10 cellular contexts compared by ENCODE assay signal in the genomic region with DNA sequence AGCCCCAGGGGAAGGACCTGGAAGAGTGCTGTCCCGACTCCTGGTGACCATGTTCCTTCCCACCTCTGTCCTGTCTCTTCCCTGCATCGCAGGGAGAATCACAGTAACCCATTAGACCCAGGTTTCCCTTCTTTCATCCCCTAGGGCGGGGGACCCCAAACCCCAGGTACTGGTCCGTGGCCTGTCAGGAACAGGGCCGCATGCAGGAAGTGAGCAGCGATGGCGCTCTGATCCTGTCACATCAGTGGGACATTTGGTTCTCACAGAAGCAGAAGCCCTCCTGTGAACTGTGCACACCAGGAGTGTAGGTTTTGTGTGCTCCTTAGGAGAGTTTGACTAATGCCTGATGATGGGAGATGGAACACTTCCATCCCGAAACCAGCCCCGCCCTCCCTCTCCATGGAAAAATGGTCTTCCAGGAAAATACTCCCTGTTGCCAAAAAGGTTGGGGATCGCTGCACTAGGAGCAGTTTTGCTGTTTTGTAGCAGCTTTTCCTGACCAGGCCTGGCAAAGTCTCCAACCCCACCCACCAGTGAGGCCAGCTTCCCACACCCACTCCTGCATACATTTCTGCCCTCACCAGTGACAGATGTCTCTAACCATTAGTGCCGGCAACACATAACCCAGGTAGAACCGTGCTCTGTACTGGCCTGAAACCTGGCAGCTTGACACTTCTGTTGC. TPM values are rescaled to one million over a fixed set of nuclear protein-coding genes. Genes with fewer than 3 reads are reported as not detected.
DNase-seq lines count a peak whose midpoint lies in the region; ATAC-seq lines count a peak whose summit lies in the region.
"Had no signal": no experiment of that assay in that cellular context is flagged by ENCODE, and none has a peak within 500 bp of the region (broad histone marks: within the 10 kb centered on the region; RNA-seq: fewer than 3 reads in every experiment).

No MANE protein-coding gene starts in this region.

- no peak overlapping the region for H3K23ac ChIP-seq in mesendoderm (ENCODE audit: low read length)

- H3K27ac ChIP-seq in mesendoderm (ENCODE audit: low read depth, low read length) (no peak overlapping the region), subcutaneous abdominal adipose tissue (ENCODE audit: low read depth, low read length) (peak overlapping the region; percentile 94)
- H3K27ac ChIP-seq: brain microvascular endothelial cell had no signal

- H3K9me3 Mint-ChIP-seq in activated CD8-positive, alpha-beta memory T cell treated with anti-CD3 and anti-CD28 coated beads, Interleukin-2, amount 10 ng/mL, durations not matched to agents 7 days and 5 days (ENCODE audit: low read depth) = no peaks in the 10 kb centered on the region
- H3K9me3 Mint-ChIP-seq in activated naive CD8-positive, alpha-beta T cell (ENCODE audit: low read depth) = no peaks in the 10 kb centered on the region

- H2BK15ac ChIP-seq in mesendoderm (replicated peaks; ENCODE audit: low read depth) = no peak overlapping the region

- H3K4me1 ChIP-seq in mesendoderm (ENCODE audit: control insufficient read depth, low read depth, low read length) = peaks cover 2% of the 10 kb centered on the region
- H3K4me1 ChIP-seq in subcutaneous abdominal adipose tissue (ENCODE audit: control insufficient read depth in 5 of 5, insufficient read depth in 5 of 5, low read length in 5 of 5) = peaks cover 22 to 51% (median 42%) of the 10 kb centered on the region in 5 donors

- no peak overlapping the region for H2BK5ac ChIP-seq in mesendoderm (ENCODE audit: low read length)

- no peak overlapping the region for H4K5ac ChIP-seq in mesendoderm (ENCODE audit: low read length)

- no peak overlapping the region for H2AK5ac ChIP-seq in mesendoderm (ENCODE audit: low read length)

- H3K36me3 ChIP-seq in mesendoderm (ENCODE audit: control insufficient read depth, insufficient read depth, low read length) (no peaks in the 10 kb centered on the region), subcutaneous abdominal adipose tissue (ENCODE audit: control insufficient read depth in 5 of 5, insufficient read depth in 5 of 5, low read length in 5 of 5) (peaks cover 0 to 36% (median 30%) of the 10 kb centered on the region in 5 donors)

- CTCF ChIA-PET in activated CD8-positive, alpha-beta memory T cell treated with anti-CD3 and anti-CD28 coated beads, Interleukin-2, amount 10 ng/mL, durations not matched to agents 7 days and 5 days (lab: Charles Lee) = interaction anchor here (3.7 to 4.6 kb wide), 3 partner anchors 7 to 26 kb away, joined by 27 to 78 read pairs (median 48); partner anchors contain the start of gene MNT

- no peak overlapping the region for H3K18ac ChIP-seq in mesendoderm (ENCODE audit: low read length)

- H3K27me3 Mint-ChIP-seq in activated CD8-positive, alpha-beta memory T cell treated with anti-CD3 and anti-CD28 coated beads, Interleukin-2, amount 10 ng/mL, durations not matched to agents 7 days and 5 days = no peaks in the 10 kb centered on the region
- no peaks in the 10 kb centered on the region for H3K27me3 Mint-ChIP-seq in activated naive CD8-positive, alpha-beta T cell

- no peak for ATAC-seq in activated CD8-positive, alpha-beta memory T cell treated with anti-CD3 and anti-CD28 coated beads, Interleukin-2, amount 10 ng/mL, durations not matched to agents 7 days and 5 days
- ATAC-seq in HG03139 (IDR thresholded peaks at IDR 0.05; ENCODE audit: unreplicated experiment) (no peak), left colon (no peak)

- H3K27ac Mint-ChIP-seq in activated CD8-positive, alpha-beta memory T cell treated with anti-CD3 and anti-CD28 coated beads, Interleukin-2, amount 10 ng/mL, durations not matched to agents 7 days and 5 days = peak overlapping the region; percentile 96
- H3K27ac Mint-ChIP-seq in activated naive CD8-positive, alpha-beta T cell = peak overlapping the region; percentile 94

- intact Hi-C loops in left colon (cut with DNase I, micrococcal nuclease) = no loop called here

- H3K79me2 ChIP-seq in mesendoderm (ENCODE audit: control insufficient read depth, insufficient read depth, low read length) = no peaks in the 10 kb centered on the region

- H3K9ac ChIP-seq in mesendoderm (ENCODE audit: low read length) = no peak overlapping the region
- peak overlapping the region in 3 of 5 donors; percentile 10 to 59 (median 44) for H3K9ac ChIP-seq in subcutaneous abdominal adipose tissue (ENCODE audit: low read length in 5 of 5)

- no peak overlapping the region for H2BK120ac ChIP-seq in mesendoderm (ENCODE audit: low read depth, low read length)

- H4K8ac ChIP-seq in mesendoderm (ENCODE audit: low read depth, low read length) = no peak overlapping the region

- WGBS in mesendoderm (ENCODE audit: extremely low coverage, insufficient coverage, low lambda C conversion rate) = no CpG with 5 or more reads among the region's 12 CpGs

- H3K4me3 ChIP-seq in mesendoderm (ENCODE audit: low read length) (no peak overlapping the region), subcutaneous abdominal adipose tissue (ENCODE audit: low read depth in 1 of 5, low read length in 5 of 5) (no peak overlapping the region)

- H3K4me3 Mint-ChIP-seq in activated CD8-positive, alpha-beta memory T cell treated with anti-CD3 and anti-CD28 coated beads, Interleukin-2, amount 10 ng/mL, durations not matched to agents 7 days and 5 days = no peak overlapping the region
- H3K4me3 Mint-ChIP-seq in activated naive CD8-positive, alpha-beta T cell = peak overlapping the region; percentile 20

- no peak overlapping the region for H3K4me2 ChIP-seq in mesendoderm (ENCODE audit: low read length)

- no peaks in the 10 kb centered on the region for H3K9me3 ChIP-seq in subcutaneous abdominal adipose tissue (ENCODE audit: control insufficient read depth in 5 of 5, low read length in 5 of 5)

- H3K56ac ChIP-seq in mesendoderm (ENCODE audit: low read length) = peak overlapping the region; percentile 7

- H3K4ac ChIP-seq in mesendoderm (ENCODE audit: low read depth, low read length) = no peak overlapping the region

- peaks cover 40% of the 10 kb centered on the region for H3K4me1 Mint-ChIP-seq in activated CD8-positive, alpha-beta memory T cell treated with anti-CD3 and anti-CD28 coated beads, Interleukin-2, amount 10 ng/mL, durations not matched to agents 7 days and 5 days
- H3K4me1 Mint-ChIP-seq in activated naive CD8-positive, alpha-beta T cell (ENCODE audit: low read depth) = peaks cover 34% of the 10 kb centered on the region

- H3K27me3 ChIP-seq in mesendoderm (ENCODE audit: insufficient read depth, low read length, poor library complexity) (no peaks in the 10 kb centered on the region), subcutaneous abdominal adipose tissue (ENCODE audit: control insufficient read depth in 5 of 5, insufficient read depth in 4 of 5, low read length in 5 of 5) (no peaks in the 10 kb centered on the region)
- H3K27me3 ChIP-seq: brain microvascular endothelial cell had no signal

- no peak for DNase-seq in activated CD8-positive, alpha-beta memory T cell treated with anti-CD3 and anti-CD28 coated beads, Interleukin-2, amount 10 ng/mL, durations not matched to agents 7 days and 5 days
- no peak for DNase-seq in activated CD8-positive, alpha-beta memory T cell treated with anti-CD3 and anti-CD28 coated beads, Interleukin-2, amount 50 U/mL, for 48 hours
- DNase-seq in mesendoderm (no peak), islet precursor cell (no peak), left colon (no peak)
- DNase-seq: brain microvascular endothelial cell, NCI-H2029 treated with DMSO at 0.1 percent for 48 hours had no signal

- H3K36me3 Mint-ChIP-seq in activated CD8-positive, alpha-beta memory T cell treated with anti-CD3 and anti-CD28 coated beads, Interleukin-2, amount 10 ng/mL, durations not matched to agents 7 days and 5 days = peaks cover 5% of the 10 kb centered on the region
- H3K36me3 Mint-ChIP-seq in activated naive CD8-positive, alpha-beta T cell = no peaks in the 10 kb centered on the region

- H3K79me1 ChIP-seq in mesendoderm (ENCODE audit: low read length) = peaks cover 8% of the 10 kb centered on the region

RNA-seq across cellular contexts. Expression of gene MNT, which starts 10.5 kb away (rescaled TPM):
- total RNA-seq in activated CD8-positive, alpha-beta memory T cell treated with anti-CD3 and anti-CD28 coated beads, Interleukin-2, amount 10 ng/mL, durations not matched to agents 7 days and 5 days = 10 to 100 TPM; 26.0 to 31.9 TPM
- 10.1 TPM for polyA plus RNA-seq in mesendoderm (2013, experiment 1 of 2)
- polyA plus RNA-seq in mesendoderm (2013, experiment 2 of 2) = 10.7 TPM
- 10 to 100 TPM; 22.3 to 25.6 TPM for total RNA-seq in left colon

RNA-seq across cellular contexts. Expression of gene SGSM2, which starts 53.0 kb away (rescaled TPM):
- total RNA-seq in activated CD8-positive, alpha-beta memory T cell treated with anti-CD3 and anti-CD28 coated beads, Interleukin-2, amount 10 ng/mL, durations not matched to agents 7 days and 5 days = 10 to 100 TPM; 46.4 to 57.0 TPM
- 9.5 TPM for polyA plus RNA-seq in mesendoderm (2013, experiment 1 of 2)
- polyA plus RNA-seq in mesendoderm (2013, experiment 2 of 2) = 10.1 TPM
- total RNA-seq in left colon = 10 to 100 TPM; 29.6 to 35.3 TPM

RNA-seq across cellular contexts. Expression of gene TSR1, which starts 54.1 kb away (rescaled TPM):
- total RNA-seq in activated CD8-positive, alpha-beta memory T cell treated with anti-CD3 and anti-CD28 coated beads, Interleukin-2, amount 10 ng/mL, durations not matched to agents 7 days and 5 days = 10 to 100 TPM; 33.2 to 45.7 TPM
- polyA plus RNA-seq in mesendoderm (2013, experiment 1 of 2) = 57.2 TPM
- 56.6 TPM for polyA plus RNA-seq in mesendoderm (2013, experiment 2 of 2)
- 10 to 100 TPM; 11.8 to 16.4 TPM for total RNA-seq in left colon
